Comparison of ENCODE assay signal across 1 cellular context in the genomic region with DNA sequence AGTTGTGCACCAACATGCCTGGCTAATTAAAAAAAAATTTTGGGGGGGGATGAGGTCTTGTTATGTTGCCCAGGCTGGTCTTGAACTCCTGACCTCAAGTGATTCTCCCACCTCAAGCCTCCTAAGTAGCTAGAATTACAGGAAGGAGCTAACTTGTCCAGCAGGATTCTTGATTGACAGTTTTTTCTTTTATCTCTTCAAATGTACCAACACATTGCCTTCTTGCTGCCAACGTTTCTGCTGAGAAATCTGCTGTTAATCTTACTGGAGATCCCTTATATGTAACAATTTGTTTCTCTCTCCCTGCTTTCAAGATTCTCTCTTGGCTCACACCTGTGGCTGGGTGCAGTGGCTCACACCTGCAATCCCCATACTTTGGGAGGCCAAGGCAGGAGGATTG.
TF ChIP-seq lines count a peak whose summit lies in the region.

No MANE protein-coding gene starts in this region.

TF ChIP-seq in K562, 482 proteins besides CTCF, POLR2A, EP300 and RAD21 (continued from another document and continues in another):
- TF ChIP-seq STAT5A (IDR thresholded peaks at IDR 0.05; ENCODE audit: borderline replicate concordance, low read length) (no peak), TRIM28 (IDR thresholded peaks at IDR 0.05) (peak; percentile 100), ETV1 (tag; conservative IDR thresholded peaks at IDR 0.05; ENCODE audit: low read depth) (no peak), NUFIP1 (IDR thresholded peaks at IDR 0.05; ENCODE audit: partially characterized antibody) (no peak), TAF15 (IDR thresholded peaks at IDR 0.05; ENCODE audit: low read depth, low read length) (no peak), HEY1 (CRISPR knock-in tag; IDR thresholded peaks at IDR 0.05; ENCODE audit: borderline replicate concordance) (no peak), LCOR (CRISPR knock-in tag; IDR thresholded peaks at IDR 0.05) (no peak), RAD51 (IDR thresholded peaks at IDR 0.05; ENCODE audit: borderline replicate concordance, low read depth) (no peak), HDGF (IDR thresholded peaks at IDR 0.05) (no peak), CBX3 (IDR thresholded peaks at IDR 0.05; ENCODE audit: borderline replicate concordance in 1 of 2, low read length in 2 of 2) (peak in 1 of 2 experiments; percentile 99; a peak in 2 of 3 replicates), TRIM24 (IDR thresholded peaks at IDR 0.05) (peak; percentile 94 to 97), POLR2G (IDR thresholded peaks at IDR 0.05; ENCODE audit: low read depth, low read length) (no peak), ZBTB1 (CRISPR knock-in tag; IDR thresholded peaks at IDR 0.05; ENCODE audit: borderline replicate concordance, low read depth) (no peak), TCF15 (CRISPR knock-in tag; IDR thresholded peaks at IDR 0.05) (no peak), FOXP4 (CRISPR knock-in tag; IDR thresholded peaks at IDR 0.05; ENCODE audit: borderline replicate concordance) (no peak), GABPA (tag; conservative IDR thresholded peaks at IDR 0.05; ENCODE audit: low read depth) (no peak), ZNF561 (CRISPR knock-in tag; conservative IDR thresholded peaks at IDR 0.05) (no peak), SMARCA4 (IDR thresholded peaks at IDR 0.05) (no peak; the same call in 1 of the 2 replicates), TEAD1 (CRISPR knock-in tag; IDR thresholded peaks at IDR 0.05) (no peak), ZNF408 (CRISPR knock-in tag; IDR thresholded peaks at IDR 0.05; ENCODE audit: low read depth) (no peak), ZNF583 (CRISPR knock-in tag; IDR thresholded peaks at IDR 0.05) (no peak), SRSF9 (IDR thresholded peaks at IDR 0.05; ENCODE audit: borderline replicate concordance, low read depth, low read length) (no peak), IRF9 (tag; IDR thresholded peaks at IDR 0.05) (no peak), ARID1B (IDR thresholded peaks at IDR 0.05) (0 out of 2 replicates have a peak, but pooled peaks have one; percentile 13), CSDE1 (IDR thresholded peaks at IDR 0.05) (no peak), BRCA1 (IDR thresholded peaks at IDR 0.05) (no peak), BRCA1 (CRISPR knock-in tag; IDR thresholded peaks at IDR 0.05) (no peak), FOXK1 (CRISPR knock-in tag; IDR thresholded peaks at IDR 0.05; ENCODE audit: borderline replicate concordance) (no peak), CBFA2T2 (conservative IDR thresholded peaks at IDR 0.05) (no peak), NELFE (IDR thresholded peaks at IDR 0.05; ENCODE audit: insufficient read depth, insufficient read length) (no peak), MEIS2 (IDR thresholded peaks at IDR 0.05; ENCODE audit: partially characterized antibody) (peak; percentile 81), HNRNPK (IDR thresholded peaks at IDR 0.05; ENCODE audit: low read depth, low read length, poor library complexity, severe bottlenecking) (no peak), DPF2 (IDR thresholded peaks at IDR 0.05) (peak; percentile 54), CC2D1A (IDR thresholded peaks at IDR 0.05) (0 out of 2 replicates have a peak, but pooled peaks have one; percentile 25), RUNX1 (IDR thresholded peaks at IDR 0.05; ENCODE audit: low read depth) (no peak), HMGN3 (IDR thresholded peaks at IDR 0.05; ENCODE audit: borderline replicate concordance, extremely low read depth, insufficient read length, low read depth, low read length) (no peak), MAFF (IDR thresholded peaks at IDR 0.05; ENCODE audit: low read length) (no peak), NFXL1 (CRISPR knock-in tag; IDR thresholded peaks at IDR 0.05) (no peak), SIX5 (IDR thresholded peaks at IDR 0.05; ENCODE audit: borderline replicate concordance in 1 of 2, insufficient read depth in 1 of 2, low read depth in 1 of 2, low read length in 2 of 2) (no peak), CEBPB (tag; IDR thresholded peaks at IDR 0.05) (peak; percentile 53; the same call in 1 of the 2 replicates), MLLT1 (IDR thresholded peaks at IDR 0.05) (no peak), TOE1 (IDR thresholded peaks at IDR 0.05; ENCODE audit: borderline replicate concordance) (0 out of 2 replicates have a peak, but pooled peaks have one; percentile 49), TOE1 (CRISPR knock-in tag; IDR thresholded peaks at IDR 0.05; ENCODE audit: borderline replicate concordance, low read depth) (no peak)
- TF ChIP-seq, protein P1, sequence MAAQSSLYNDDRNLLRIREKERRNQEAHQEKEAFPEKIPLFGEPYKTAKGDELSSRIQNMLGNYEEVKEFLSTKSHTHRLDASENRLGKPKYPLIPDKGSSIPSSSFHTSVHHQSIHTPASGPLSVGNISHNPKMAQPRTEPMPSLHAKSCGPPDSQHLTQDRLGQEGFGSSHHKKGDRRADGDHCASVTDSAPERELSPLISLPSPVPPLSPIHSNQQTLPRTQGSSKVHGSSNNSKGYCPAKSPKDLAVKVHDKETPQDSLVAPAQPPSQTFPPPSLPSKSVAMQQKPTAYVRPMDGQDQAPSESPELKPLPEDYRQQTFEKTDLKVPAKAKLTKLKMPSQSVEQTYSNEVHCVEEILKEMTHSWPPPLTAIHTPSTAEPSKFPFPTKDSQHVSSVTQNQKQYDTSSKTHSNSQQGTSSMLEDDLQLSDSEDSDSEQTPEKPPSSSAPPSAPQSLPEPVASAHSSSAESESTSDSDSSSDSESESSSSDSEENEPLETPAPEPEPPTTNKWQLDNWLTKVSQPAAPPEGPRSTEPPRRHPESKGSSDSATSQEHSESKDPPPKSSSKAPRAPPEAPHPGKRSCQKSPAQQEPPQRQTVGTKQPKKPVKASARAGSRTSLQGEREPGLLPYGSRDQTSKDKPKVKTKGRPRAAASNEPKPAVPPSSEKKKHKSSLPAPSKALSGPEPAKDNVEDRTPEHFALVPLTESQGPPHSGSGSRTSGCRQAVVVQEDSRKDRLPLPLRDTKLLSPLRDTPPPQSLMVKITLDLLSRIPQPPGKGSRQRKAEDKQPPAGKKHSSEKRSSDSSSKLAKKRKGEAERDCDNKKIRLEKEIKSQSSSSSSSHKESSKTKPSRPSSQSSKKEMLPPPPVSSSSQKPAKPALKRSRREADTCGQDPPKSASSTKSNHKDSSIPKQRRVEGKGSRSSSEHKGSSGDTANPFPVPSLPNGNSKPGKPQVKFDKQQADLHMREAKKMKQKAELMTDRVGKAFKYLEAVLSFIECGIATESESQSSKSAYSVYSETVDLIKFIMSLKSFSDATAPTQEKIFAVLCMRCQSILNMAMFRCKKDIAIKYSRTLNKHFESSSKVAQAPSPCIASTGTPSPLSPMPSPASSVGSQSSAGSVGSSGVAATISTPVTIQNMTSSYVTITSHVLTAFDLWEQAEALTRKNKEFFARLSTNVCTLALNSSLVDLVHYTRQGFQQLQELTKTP (IDR thresholded peaks at IDR 0.05; ENCODE audit: low read depth in 1 of 2, partially characterized antibody in 2 of 2), result peak in 1 of 2 experiments; percentile 63
- TF ChIP-seq, protein P2, sequence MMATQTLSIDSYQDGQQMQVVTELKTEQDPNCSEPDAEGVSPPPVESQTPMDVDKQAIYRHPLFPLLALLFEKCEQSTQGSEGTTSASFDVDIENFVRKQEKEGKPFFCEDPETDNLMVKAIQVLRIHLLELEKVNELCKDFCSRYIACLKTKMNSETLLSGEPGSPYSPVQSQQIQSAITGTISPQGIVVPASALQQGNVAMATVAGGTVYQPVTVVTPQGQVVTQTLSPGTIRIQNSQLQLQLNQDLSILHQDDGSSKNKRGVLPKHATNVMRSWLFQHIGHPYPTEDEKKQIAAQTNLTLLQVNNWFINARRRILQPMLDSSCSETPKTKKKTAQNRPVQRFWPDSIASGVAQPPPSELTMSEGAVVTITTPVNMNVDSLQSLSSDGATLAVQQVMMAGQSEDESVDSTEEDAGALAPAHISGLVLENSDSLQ (IDR thresholded peaks at IDR 0.05), result peak; percentile 94
- TF ChIP-seq, protein P3, sequence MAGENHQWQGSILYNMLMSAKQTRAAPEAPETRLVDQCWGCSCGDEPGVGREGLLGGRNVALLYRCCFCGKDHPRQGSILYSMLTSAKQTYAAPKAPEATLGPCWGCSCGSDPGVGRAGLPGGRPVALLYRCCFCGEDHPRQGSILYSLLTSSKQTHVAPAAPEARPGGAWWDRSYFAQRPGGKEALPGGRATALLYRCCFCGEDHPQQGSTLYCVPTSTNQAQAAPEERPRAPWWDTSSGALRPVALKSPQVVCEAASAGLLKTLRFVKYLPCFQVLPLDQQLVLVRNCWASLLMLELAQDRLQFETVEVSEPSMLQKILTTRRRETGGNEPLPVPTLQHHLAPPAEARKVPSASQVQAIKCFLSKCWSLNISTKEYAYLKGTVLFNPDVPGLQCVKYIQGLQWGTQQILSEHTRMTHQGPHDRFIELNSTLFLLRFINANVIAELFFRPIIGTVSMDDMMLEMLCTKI (IDR thresholded peaks at IDR 0.05; ENCODE audit: partially characterized antibody), result no peak
- TF ChIP-seq, protein P4, sequence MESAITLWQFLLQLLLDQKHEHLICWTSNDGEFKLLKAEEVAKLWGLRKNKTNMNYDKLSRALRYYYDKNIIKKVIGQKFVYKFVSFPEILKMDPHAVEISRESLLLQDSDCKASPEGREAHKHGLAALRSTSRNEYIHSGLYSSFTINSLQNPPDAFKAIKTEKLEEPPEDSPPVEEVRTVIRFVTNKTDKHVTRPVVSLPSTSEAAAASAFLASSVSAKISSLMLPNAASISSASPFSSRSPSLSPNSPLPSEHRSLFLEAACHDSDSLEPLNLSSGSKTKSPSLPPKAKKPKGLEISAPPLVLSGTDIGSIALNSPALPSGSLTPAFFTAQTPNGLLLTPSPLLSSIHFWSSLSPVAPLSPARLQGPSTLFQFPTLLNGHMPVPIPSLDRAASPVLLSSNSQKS (CRISPR knock-in tag; IDR thresholded peaks at IDR 0.05), result no peak
- TF ChIP-seq, protein P5, sequence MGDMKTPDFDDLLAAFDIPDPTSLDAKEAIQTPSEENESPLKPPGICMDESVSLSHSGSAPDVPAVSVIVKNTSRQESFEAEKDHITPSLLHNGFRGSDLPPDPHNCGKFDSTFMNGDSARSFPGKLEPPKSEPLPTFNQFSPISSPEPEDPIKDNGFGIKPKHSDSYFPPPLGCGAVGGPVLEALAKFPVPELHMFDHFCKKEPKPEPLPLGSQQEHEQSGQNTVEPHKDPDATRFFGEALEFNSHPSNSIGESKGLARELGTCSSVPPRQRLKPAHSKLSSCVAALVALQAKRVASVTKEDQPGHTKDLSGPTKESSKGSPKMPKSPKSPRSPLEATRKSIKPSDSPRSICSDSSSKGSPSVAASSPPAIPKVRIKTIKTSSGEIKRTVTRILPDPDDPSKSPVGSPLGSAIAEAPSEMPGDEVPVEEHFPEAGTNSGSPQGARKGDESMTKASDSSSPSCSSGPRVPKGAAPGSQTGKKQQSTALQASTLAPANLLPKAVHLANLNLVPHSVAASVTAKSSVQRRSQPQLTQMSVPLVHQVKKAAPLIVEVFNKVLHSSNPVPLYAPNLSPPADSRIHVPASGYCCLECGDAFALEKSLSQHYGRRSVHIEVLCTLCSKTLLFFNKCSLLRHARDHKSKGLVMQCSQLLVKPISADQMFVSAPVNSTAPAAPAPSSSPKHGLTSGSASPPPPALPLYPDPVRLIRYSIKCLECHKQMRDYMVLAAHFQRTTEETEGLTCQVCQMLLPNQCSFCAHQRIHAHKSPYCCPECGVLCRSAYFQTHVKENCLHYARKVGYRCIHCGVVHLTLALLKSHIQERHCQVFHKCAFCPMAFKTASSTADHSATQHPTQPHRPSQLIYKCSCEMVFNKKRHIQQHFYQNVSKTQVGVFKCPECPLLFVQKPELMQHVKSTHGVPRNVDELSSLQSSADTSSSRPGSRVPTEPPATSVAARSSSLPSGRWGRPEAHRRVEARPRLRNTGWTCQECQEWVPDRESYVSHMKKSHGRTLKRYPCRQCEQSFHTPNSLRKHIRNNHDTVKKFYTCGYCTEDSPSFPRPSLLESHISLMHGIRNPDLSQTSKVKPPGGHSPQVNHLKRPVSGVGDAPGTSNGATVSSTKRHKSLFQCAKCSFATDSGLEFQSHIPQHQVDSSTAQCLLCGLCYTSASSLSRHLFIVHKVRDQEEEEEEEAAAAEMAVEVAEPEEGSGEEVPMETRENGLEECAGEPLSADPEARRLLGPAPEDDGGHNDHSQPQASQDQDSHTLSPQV (IDR thresholded peaks at IDR 0.05), result peak; percentile 19; the same call in 1 of the 2 replicates
